ENCODE assay signal across 18 cellular contexts in genomic region chr19:14165986-14166385, GRCh38. TPM values are rescaled to one million over a fixed set of nuclear protein-coding genes. Genes with fewer than 3 reads are reported as not detected.
DNase-seq lines count a peak whose midpoint lies in the region; ATAC-seq, FAIRE-seq and TF ChIP-seq lines count a peak whose summit lies in the region.
"Had no signal": no experiment of that assay in that cellular context is flagged by ENCODE, and none has a peak within 500 bp of the region (broad histone marks: within the 10 kb centered on the region; RNA-seq: fewer than 3 reads in every experiment).

No MANE protein-coding gene starts in this region.

- peak overlapping the region; percentile 44 for H3K4me3 ChIP-seq in CD8-positive, alpha-beta T cell (ENCODE audit: low read depth, low read length)
- H3K4me3 ChIP-seq in effector memory CD4-positive, alpha-beta T cell (ENCODE audit: insufficient read depth, low read depth, low read length, poor library complexity, severe bottlenecking): peak overlapping the region; percentile 56
- no peak overlapping the region for H3K4me3 ChIP-seq in osteoblast (ENCODE audit: insufficient read depth, low read length)
- no peak overlapping the region for H3K4me3 ChIP-seq in PC-3 (ENCODE audit: low read length)
- H3K4me3 ChIP-seq in HepG2 (replicated peaks in 1 of 3; ENCODE audit: insufficient read depth in 1 of 3, low read depth in 2 of 3, low read length in 3 of 3): no peak overlapping the region
- H3K4me3 ChIP-seq: MG63, ovary, tibial artery had no signal

- no peaks in the 10 kb centered on the region for H3K79me2 ChIP-seq in osteoblast (ENCODE audit: insufficient read depth, low read length)
- no peaks in the 10 kb centered on the region for H3K79me2 ChIP-seq in PC-3 (ENCODE audit: low read length)
- no peaks in the 10 kb centered on the region for H3K79me2 ChIP-seq in HepG2 (ENCODE audit: insufficient read depth, low read length)

- DNase-seq in CD8-positive, alpha-beta T cell: peak in 2 of 7 experiments; percentile 32 to 46
- no peak for DNase-seq in T-helper 17 cell
- DNase-seq in effector memory CD4-positive, alpha-beta T cell: no peak
- DNase-seq in osteoblast (ENCODE audit: insufficient read length, low spot score, missing footprints): peak; percentile 78
- no peak for DNase-seq in NCI-H2107 (lab: John Stamatoyannopoulos, UW)
- DNase-seq in PC-3: no peak
- DNase-seq in HepG2 (ENCODE audit: low spot score): no peak
- DNase-seq: DMS79; effector CD4-positive, alpha-beta T cell; heart right ventricle; kidney; mesendoderm; MG63; NCI-H187 treated with DMSO at 0.1 percent for 48 hours; NCI-H510A treated with DMSO at 0.1 percent for 48 hours; ovary; stimulated activated CD4-positive, alpha-beta T cell treated with anti-CD3 and anti-CD28 coated beads, Interleukin-4, amount 100 ng/mL, for 24 hours; tibial artery had no signal

- H2AFZ ChIP-seq in osteoblast (ENCODE audit: low read length) (no peak overlapping the region), PC-3 (ENCODE audit: low read length) (no peak overlapping the region), HepG2 (ENCODE audit: low read length) (no peak overlapping the region)

- H3K4me2 ChIP-seq in osteoblast (ENCODE audit: insufficient read depth, low read length) (no peak overlapping the region), PC-3 (ENCODE audit: low read length) (no peak overlapping the region), HepG2 (ENCODE audit: low read depth, low read length) (no peak overlapping the region)

- H4K20me1 ChIP-seq in osteoblast (ENCODE audit: insufficient read depth, low read length): peaks cover 4% of the 10 kb centered on the region
- no peaks in the 10 kb centered on the region for H4K20me1 ChIP-seq in PC-3 (ENCODE audit: low read length)
- no peaks in the 10 kb centered on the region for H4K20me1 ChIP-seq in HepG2 (ENCODE audit: insufficient read depth, low read length)

- in situ Hi-C loops in HepG2 (cut with HindIII; ENCODE audit: extremely low pct_ligation_motif_present, low pct_unique_long_range_greater_than_20kb): no loop called here

- peak overlapping the region; percentile 53 for H3K27ac ChIP-seq in CD8-positive, alpha-beta T cell (ENCODE audit: low read depth, low read length)
- H3K27ac ChIP-seq in effector memory CD4-positive, alpha-beta T cell (ENCODE audit: insufficient read depth, low read length, poor library complexity, severe bottlenecking): peak overlapping the region; percentile 65
- H3K27ac ChIP-seq in osteoblast (ENCODE audit: low read depth, low read length) (no peak overlapping the region), PC-3 (ENCODE audit: low read length) (no peak overlapping the region), HepG2 (ENCODE audit: extremely low read length, insufficient read depth, low read length) (no peak overlapping the region)
- H3K27ac ChIP-seq: tibial artery had no signal

- no peaks in the 10 kb centered on the region for H3K9me3 Mint-ChIP-seq in CD8-positive, alpha-beta T cell

- H3K36me3 ChIP-seq in CD8-positive, alpha-beta T cell (ENCODE audit: insufficient read depth, low read length): peaks cover 4% of the 10 kb centered on the region
- peaks cover 5% of the 10 kb centered on the region for H3K36me3 ChIP-seq in effector memory CD4-positive, alpha-beta T cell (ENCODE audit: control insufficient read depth, insufficient read depth, low read length)
- H3K36me3 ChIP-seq in osteoblast (ENCODE audit: insufficient read depth, low read length) (no peaks in the 10 kb centered on the region), PC-3 (ENCODE audit: low read depth, low read length) (peaks cover 18% of the 10 kb centered on the region), HepG2 (replicated peaks in 1 of 2; ENCODE audit: control insufficient read depth in 1 of 2, insufficient read depth in 2 of 2, low read length in 2 of 2) (no peaks in the 10 kb centered on the region)
- H3K36me3 ChIP-seq: ovary had no signal

- TF ChIP-seq POLR2A in HepG2 (IDR thresholded peaks at IDR 0.05; ENCODE audit: insufficient read depth in 1 of 2, low read depth in 2 of 2, low read length in 2 of 2): no peak

- no peaks in the 10 kb centered on the region for H3K9me2 ChIP-seq in PC-3 (replicated peaks; ENCODE audit: low read length)

- no peak for TF ChIP-seq CTCF in CD8-positive, alpha-beta T cell (IDR thresholded peaks at IDR 0.05)
- TF ChIP-seq CTCF in osteoblast (IDR thresholded peaks at IDR 0.05; ENCODE audit: extremely low read depth, low read depth, low read length) (no peak), PC-3 (conservative IDR thresholded peaks at IDR 0.05; ENCODE audit: low read depth, low read length) (no peak), HepG2 (CRISPR knock-in tag; IDR thresholded peaks at IDR 0.05) (no peak)

- intact Hi-C loops in CD8-positive, alpha-beta T cell (cut with DNase I, micrococcal nuclease): no loop called here
- intact Hi-C loops in PC-3 (cut with micrococcal nuclease) (no loop called here), HepG2 (cut with micrococcal nuclease; ENCODE audit: unreplicated experiment) (loop anchor here (1.0 kb wide), 1 partner anchor 22 kb away; no protein-coding TSS in a partner anchor)

- peak overlapping the region; percentile 84 for H3K27ac Mint-ChIP-seq in CD8-positive, alpha-beta T cell
- H3K27ac Mint-ChIP-seq in T-helper 17 cell: peak overlapping the region; percentile 93

- TF ChIP-seq EP300 in HepG2 (IDR thresholded peaks at IDR 0.05; ENCODE audit: low read depth in 2 of 2, low read length in 2 of 2) (no peak), HepG2 (CRISPR knock-in tag; IDR thresholded peaks at IDR 0.05; ENCODE audit: borderline replicate concordance) (no peak)

- no peaks in the 10 kb centered on the region for H3K9me3 ChIP-seq in CD8-positive, alpha-beta T cell (ENCODE audit: low read length)
- H3K9me3 ChIP-seq in T-helper 17 cell (ENCODE audit: control insufficient read depth, low read length, poor library complexity, severe bottlenecking): no peaks in the 10 kb centered on the region
- H3K9me3 ChIP-seq in effector memory CD4-positive, alpha-beta T cell (ENCODE audit: control insufficient read depth, low read length): no peaks in the 10 kb centered on the region
- H3K9me3 ChIP-seq in osteoblast (ENCODE audit: low read depth, low read length): no peaks in the 10 kb centered on the region
- H3K9me3 ChIP-seq in PC-3 (ENCODE audit: low read length): no peaks in the 10 kb centered on the region
- no peaks in the 10 kb centered on the region for H3K9me3 ChIP-seq in HepG2 (ENCODE audit: low read length)
- H3K9me3 ChIP-seq: heart right ventricle, MG63, ovary, tibial artery had no signal

- H3F3A ChIP-seq in PC-3 (ENCODE audit: low read length, unreplicated experiment): no peaks in the 10 kb centered on the region

- peaks cover 23% of the 10 kb centered on the region for H3K36me3 Mint-ChIP-seq in CD8-positive, alpha-beta T cell
- peaks cover 6% of the 10 kb centered on the region for H3K36me3 Mint-ChIP-seq in T-helper 17 cell (ENCODE audit: low read depth)

- H3K4me1 ChIP-seq in CD8-positive, alpha-beta T cell (ENCODE audit: insufficient read depth, low read length): peaks cover 31% of the 10 kb centered on the region
- H3K4me1 ChIP-seq in effector memory CD4-positive, alpha-beta T cell (ENCODE audit: control insufficient read depth, insufficient read depth, low read length, poor library complexity, severe bottlenecking): peaks cover 24% of the 10 kb centered on the region
- H3K4me1 ChIP-seq in osteoblast (ENCODE audit: insufficient read depth, low read length) (no peaks in the 10 kb centered on the region), PC-3 (ENCODE audit: insufficient read depth, low read length) (no peaks in the 10 kb centered on the region), HepG2 (ENCODE audit: insufficient read depth, low read length) (no peaks in the 10 kb centered on the region)
- H3K4me1 ChIP-seq: tibial artery had no signal

- 69% methylated on average over 10 of the region's 12 CpGs for WGBS in HepG2 (ENCODE audit: low lambda C conversion rate)

- POLR2A ChIA-PET in CD8-positive, alpha-beta T cell (lab: Charles Lee): interaction anchor here (0.7 kb wide), 1 partner anchor 29 kb away, joined by 5 read pairs; no protein-coding TSS in a partner anchor
- POLR2A ChIA-PET in PC-3 (lab: Charles Lee; ENCODE audit: unreplicated experiment): no interaction called here
- POLR2A ChIA-PET in HepG2 (lab: Yijun Ruan, JAX): no interaction called here

- TF ChIP-seq RAD21 in HepG2 (CRISPR knock-in tag; IDR thresholded peaks at IDR 0.05): no peak

- CTCF ChIA-PET in CD8-positive, alpha-beta T cell (lab: Charles Lee): interaction anchor here (0.7 to 1.2 kb wide), 3 partner anchors 11 to 194 kb away, joined by 3 to 4 read pairs (median 3); partner anchors contain the start of gene ASF1B
- CTCF ChIA-PET in PC-3 (lab: Charles Lee): interaction anchor here (0.7 kb wide), 1 partner anchor 107 kb away, joined by 11 read pairs; no protein-coding TSS in a partner anchor
- CTCF ChIA-PET in HepG2 (lab: Yijun Ruan, JAX; ENCODE audit: low intra/inter-chr PET ratio, low total read pairs): no interaction called here

- H3K27me3 Mint-ChIP-seq in CD8-positive, alpha-beta T cell (ENCODE audit: low read depth): no peaks in the 10 kb centered on the region
- no peaks in the 10 kb centered on the region for H3K27me3 Mint-ChIP-seq in T-helper 17 cell

- no peak for FAIRE-seq in HepG2 (lab: Jason Lieb, UNC)
- FAIRE-seq: kidney had no signal

- H3K9ac ChIP-seq in PC-3 (ENCODE audit: low read length) (no peak overlapping the region), HepG2 (ENCODE audit: insufficient read depth, low read depth, low read length) (no peak overlapping the region)

- peak overlapping the region; percentile 86 for H3K4me3 Mint-ChIP-seq in CD8-positive, alpha-beta T cell
- peak overlapping the region; percentile 93 for H3K4me3 Mint-ChIP-seq in T-helper 17 cell

- peaks cover 23% of the 10 kb centered on the region for H3K4me1 Mint-ChIP-seq in CD8-positive, alpha-beta T cell (ENCODE audit: low read depth)
- peaks cover 30% of the 10 kb centered on the region for H3K4me1 Mint-ChIP-seq in T-helper 17 cell

- peak; percentile 30 for ATAC-seq in CD8-positive, alpha-beta T cell
- ATAC-seq in T-helper 17 cell (peak; percentile 42), PC-3 (no peak), HepG2 (no peak)
- ATAC-seq: heart right ventricle had no signal

- BruUV-seq in PC-3 (replicated peaks; lab: Mats Ljungman, UMichigan) (no TSS peak), HepG2 (replicated peaks; lab: Mats Ljungman, UMichigan) (no TSS peak)

- H3K27me3 ChIP-seq in CD8-positive, alpha-beta T cell (ENCODE audit: insufficient read depth, low read length): no peaks in the 10 kb centered on the region
- H3K27me3 ChIP-seq in effector memory CD4-positive, alpha-beta T cell (replicated peaks; ENCODE audit: control insufficient read depth, insufficient read depth, low read length, poor library complexity, severe bottlenecking): no peaks in the 10 kb centered on the region
- H3K27me3 ChIP-seq in osteoblast (ENCODE audit: insufficient read depth, low read length) (no peaks in the 10 kb centered on the region), PC-3 (ENCODE audit: low read length) (no peaks in the 10 kb centered on the region), HepG2 (ENCODE audit: control insufficient read depth in 1 of 2, insufficient read depth in 2 of 2, low read length in 2 of 2) (no peaks in the 10 kb centered on the region; a peak in 1 of 5 replicates)
- H3K27me3 ChIP-seq: heart right ventricle, MG63, ovary had no signal

RNA-seq across cellular contexts. Expression of gene ASF1B, which starts 29.6 kb away (rescaled TPM):
- total RNA-seq in CD8-positive, alpha-beta T cell: 1 to 10 TPM in 1 of 2 experiments, under 1 TPM in 1; 0.60 to 1.6 TPM
- total RNA-seq in T-helper 17 cell: 1 to 10 TPM; 1.5 to 1.9 TPM
- 1.1 and 2.7 TPM in 2 replicates for total RNA-seq in osteoblast
- 71.2 and 84.7 TPM in 2 replicates for total RNA-seq in PC-3 (2014; rRNA removed)
- 21.9 and 24.8 TPM in 2 replicates for total RNA-seq in HepG2 (2016; rRNA removed; fragmentation: Illumina TruSeq; extraction: Trizol)
- total RNA-seq in HepG2 (2016; cell fraction: cytosol; rRNA removed; fragmentation: Illumina TruSeq; extraction: Trizol; ENCODE audit: low read depth): 5.9 and 6.4 TPM in 2 replicates
- 20.5 and 24.8 TPM in 2 replicates for total RNA-seq in HepG2 (2016; cell fraction: insoluble cytoplasmic fraction; rRNA removed; fragmentation: Illumina TruSeq; extraction: Trizol)
- 12.0 and 14.5 TPM in 2 replicates for total RNA-seq in HepG2 (2016; cell fraction: membrane; rRNA removed; fragmentation: Illumina TruSeq; extraction: Trizol)
- total RNA-seq in HepG2 (2016; cell fraction: nucleus; rRNA removed; fragmentation: Illumina TruSeq; extraction: Trizol): 10.3 and 10.5 TPM in 2 replicates
- polyA plus RNA-seq in HepG2 (2011; rRNA removed): 14.8 and 18.2 TPM in 2 replicates
- polyA plus RNA-seq in HepG2 (2011; cell fraction: cytosol; rRNA removed): 13.8 and 19.3 TPM in 2 replicates
- polyA plus RNA-seq in HepG2 (2011; cell fraction: nucleus; rRNA removed): 4.3 and 6.8 TPM in 2 replicates
- 6.4 and 10.7 TPM in 2 replicates for polyA plus RNA-seq in HepG2 (2012)
- polyA plus RNA-seq in HepG2 (2016; cell fraction: cytosol; fragmentation: Illumina TruSeq; extraction: Trizol; ENCODE audit: low read depth): 4.1 TPM in 2 replicates
- 26.0 and 31.2 TPM in 2 replicates for polyA plus RNA-seq in HepG2 (2016; cell fraction: insoluble cytoplasmic fraction; fragmentation: Illumina TruSeq; extraction: Trizol; ENCODE audit: low read depth)
- 9.5 and 9.9 TPM in 2 replicates for polyA plus RNA-seq in HepG2 (2016; cell fraction: membrane; fragmentation: Illumina TruSeq; extraction: Trizol; ENCODE audit: low read depth)
- 24.7 and 25.7 TPM in 2 replicates for polyA plus RNA-seq in HepG2 (2016; cell fraction: nucleus; fragmentation: Illumina TruSeq; extraction: Trizol; ENCODE audit: insufficient read depth, low read depth)
- polyA minus RNA-seq in HepG2 (2011; rRNA and poly(A)+ RNA removed; ENCODE audit: low replicate concordance): 16.4 and 182 TPM in 2 replicates
- polyA minus RNA-seq in HepG2 (2011; cell fraction: cytosol; rRNA and poly(A)+ RNA removed): 8.5 and 13.4 TPM in 2 replicates
- polyA minus RNA-seq in HepG2 (2011; cell fraction: nucleus; rRNA and poly(A)+ RNA removed): 3.2 and 3.4 TPM in 2 replicates

RNA-seq across cellular contexts. Expression of gene ADGRL1, which starts 40.0 kb away (rescaled TPM):
- total RNA-seq in CD8-positive, alpha-beta T cell: 10 to 100 TPM; 19.9 to 20.5 TPM
- total RNA-seq in T-helper 17 cell (10 to 100 TPM; 14.9 to 30.8 TPM), osteoblast (2.5 and 2.9 TPM in 2 replicates), PC-3 (2014; rRNA removed) (37.2 and 39.3 TPM in 2 replicates), HepG2 (2016; rRNA removed; fragmentation: Illumina TruSeq; extraction: Trizol) (0.41 and 0.49 TPM in 2 replicates)
- total RNA-seq in HepG2 (2016; cell fraction: cytosol; rRNA removed; fragmentation: Illumina TruSeq; extraction: Trizol; ENCODE audit: low read depth): 0.26 and 0.61 TPM in 2 replicates
- total RNA-seq in HepG2 (2016; cell fraction: insoluble cytoplasmic fraction; rRNA removed; fragmentation: Illumina TruSeq; extraction: Trizol): 0.37 and 0.69 TPM in 2 replicates
- total RNA-seq in HepG2 (2016; cell fraction: membrane; rRNA removed; fragmentation: Illumina TruSeq; extraction: Trizol): 0.59 and 1.0 TPM in 2 replicates
- 0.50 and 0.56 TPM in 2 replicates for total RNA-seq in HepG2 (2016; cell fraction: nucleus; rRNA removed; fragmentation: Illumina TruSeq; extraction: Trizol)
- 1.7 and 1.9 TPM in 2 replicates for polyA plus RNA-seq in HepG2 (2011; rRNA removed)
- 0.95 and 1.3 TPM in 2 replicates for polyA plus RNA-seq in HepG2 (2011; cell fraction: cytosol; rRNA removed)
- polyA plus RNA-seq in HepG2 (2011; cell fraction: nucleus; rRNA removed): 7.9 and 10.6 TPM in 2 replicates
- 1.6 and 3.4 TPM in 2 replicates for polyA plus RNA-seq in HepG2 (2012)
- 0.20 and 0.24 TPM in 2 replicates for polyA plus RNA-seq in HepG2 (2016; cell fraction: cytosol; fragmentation: Illumina TruSeq; extraction: Trizol; ENCODE audit: low read depth)
- polyA plus RNA-seq in HepG2 (2016; cell fraction: insoluble cytoplasmic fraction; fragmentation: Illumina TruSeq; extraction: Trizol; ENCODE audit: low read depth): 1.5 TPM in 2 replicates
- 0.41 and 0.47 TPM in 2 replicates for polyA plus RNA-seq in HepG2 (2016; cell fraction: membrane; fragmentation: Illumina TruSeq; extraction: Trizol; ENCODE audit: low read depth)
- polyA plus RNA-seq in HepG2 (2016; cell fraction: nucleus; fragmentation: Illumina TruSeq; extraction: Trizol; ENCODE audit: insufficient read depth, low read depth): 1.1 and 1.2 TPM in 2 replicates
- polyA minus RNA-seq in HepG2 (2011; rRNA and poly(A)+ RNA removed; ENCODE audit: low replicate concordance): 6.1 and 14.3 TPM in 2 replicates
- polyA minus RNA-seq in HepG2 (2011; cell fraction: cytosol; rRNA and poly(A)+ RNA removed): 0.62 and 0.99 TPM in 2 replicates
- 2.0 and 2.2 TPM in 2 replicates for polyA minus RNA-seq in HepG2 (2011; cell fraction: nucleus; rRNA and poly(A)+ RNA removed)

RNA-seq across cellular contexts. Expression of gene PRKACA, which starts 48.4 kb away (rescaled TPM):
- 10 to 100 TPM; 37.0 to 40.8 TPM for total RNA-seq in CD8-positive, alpha-beta T cell
- total RNA-seq in T-helper 17 cell (10 to 100 TPM; 35.2 to 38.5 TPM), osteoblast (45.6 and 56.3 TPM in 2 replicates), PC-3 (2014; rRNA removed) (50.2 and 72.9 TPM in 2 replicates), HepG2 (2016; rRNA removed; fragmentation: Illumina TruSeq; extraction: Trizol) (11.0 and 14.0 TPM in 2 replicates)
- total RNA-seq in HepG2 (2016; cell fraction: cytosol; rRNA removed; fragmentation: Illumina TruSeq; extraction: Trizol; ENCODE audit: low read depth): 20.4 and 21.6 TPM in 2 replicates
- total RNA-seq in HepG2 (2016; cell fraction: insoluble cytoplasmic fraction; rRNA removed; fragmentation: Illumina TruSeq; extraction: Trizol): 10.4 and 13.7 TPM in 2 replicates
- total RNA-seq in HepG2 (2016; cell fraction: membrane; rRNA removed; fragmentation: Illumina TruSeq; extraction: Trizol): 56.9 and 57.5 TPM in 2 replicates
- total RNA-seq in HepG2 (2016; cell fraction: nucleus; rRNA removed; fragmentation: Illumina TruSeq; extraction: Trizol): 13.6 and 18.3 TPM in 2 replicates
- polyA plus RNA-seq in HepG2 (2011; rRNA removed): 18.2 and 22.9 TPM in 2 replicates
- 19.3 and 19.7 TPM in 2 replicates for polyA plus RNA-seq in HepG2 (2011; cell fraction: cytosol; rRNA removed)
- polyA plus RNA-seq in HepG2 (2011; cell fraction: nucleus; rRNA removed): 23.6 and 27.0 TPM in 2 replicates
- polyA plus RNA-seq in HepG2 (2012): 29.4 and 35.6 TPM in 2 replicates
- polyA plus RNA-seq in HepG2 (2016; cell fraction: cytosol; fragmentation: Illumina TruSeq; extraction: Trizol; ENCODE audit: low read depth): 60.1 and 74.1 TPM in 2 replicates
- 43.2 and 60.0 TPM in 2 replicates for polyA plus RNA-seq in HepG2 (2016; cell fraction: insoluble cytoplasmic fraction; fragmentation: Illumina TruSeq; extraction: Trizol; ENCODE audit: low read depth)
- polyA plus RNA-seq in HepG2 (2016; cell fraction: membrane; fragmentation: Illumina TruSeq; extraction: Trizol; ENCODE audit: low read depth): 115 and 118 TPM in 2 replicates
- 46.7 and 48.9 TPM in 2 replicates for polyA plus RNA-seq in HepG2 (2016; cell fraction: nucleus; fragmentation: Illumina TruSeq; extraction: Trizol; ENCODE audit: insufficient read depth, low read depth)
- 29.2 and 31.4 TPM in 2 replicates for polyA minus RNA-seq in HepG2 (2011; rRNA and poly(A)+ RNA removed; ENCODE audit: low replicate concordance)
- polyA minus RNA-seq in HepG2 (2011; cell fraction: cytosol; rRNA and poly(A)+ RNA removed): 9.8 and 16.4 TPM in 2 replicates
- polyA minus RNA-seq in HepG2 (2011; cell fraction: nucleus; rRNA and poly(A)+ RNA removed): 9.5 and 17.2 TPM in 2 replicates

Comparison
In these comparisons a context has a peak if more than half of its experiments do, and no peak if none do; other contexts are left out.
1. ATAC-seq: peak in CD8-positive, alpha-beta T cell (single experiment) and T-helper 17 cell (single experiment); none in PC-3 (single experiment) and HepG2 (single experiment).
2. H3K27ac ChIP-seq: peak in CD8-positive, alpha-beta T cell (single experiment) and effector memory CD4-positive, alpha-beta T cell (single experiment); none in osteoblast (single experiment), PC-3 (single experiment) and HepG2 (single experiment).
3. H3K4me3 ChIP-seq: peak in CD8-positive, alpha-beta T cell (single experiment) and effector memory CD4-positive, alpha-beta T cell (single experiment); none in osteoblast (single experiment), PC-3 (single experiment) and HepG2 (0 of 3).